ENCODE assay signal across 8 cellular contexts in genomic region chr1:234114648-234115307, GRCh38.
DNase-seq lines count a peak whose midpoint lies in the region; ATAC-seq lines count a peak whose summit lies in the region.

No MANE protein-coding gene starts in this region.

- peaks cover 29% of the 10 kb centered on the region for H3K27me3 Mint-ChIP-seq in activated T-helper 17 cell treated with anti-CD3 and anti-CD28 coated beads, Interleukin-2, amount 50 U/mL, for 72 hours

- no peaks in the 10 kb centered on the region for H3K9me3 Mint-ChIP-seq in activated T-helper 17 cell treated with anti-CD3 and anti-CD28 coated beads, Interleukin-2, amount 50 U/mL, for 72 hours

- H3K36me3 Mint-ChIP-seq in activated T-helper 17 cell treated with anti-CD3 and anti-CD28 coated beads, Interleukin-2, amount 50 U/mL, for 72 hours (ENCODE audit: low read depth): no peaks in the 10 kb centered on the region

- no peak overlapping the region for H3K27ac Mint-ChIP-seq in activated T-helper 17 cell treated with anti-CD3 and anti-CD28 coated beads, Interleukin-2, amount 50 U/mL, for 72 hours

- peak overlapping the region; percentile 43 for H3K4me3 Mint-ChIP-seq in activated T-helper 17 cell treated with anti-CD3 and anti-CD28 coated beads, Interleukin-2, amount 50 U/mL, for 72 hours

- peaks cover 7% of the 10 kb centered on the region for H3K4me1 Mint-ChIP-seq in activated T-helper 17 cell treated with anti-CD3 and anti-CD28 coated beads, Interleukin-2, amount 50 U/mL, for 72 hours

- ATAC-seq in HG02798 (IDR thresholded peaks at IDR 0.05; ENCODE audit: poor library complexity, unreplicated experiment) (peak; percentile 42), GM21528 (IDR thresholded peaks at IDR 0.05; ENCODE audit: low FRiP score, unreplicated experiment) (no peak), GM19035 (IDR thresholded peaks at IDR 0.05; ENCODE audit: unreplicated experiment) (no peak)
- no peak for ATAC-seq in activated T-helper 17 cell treated with anti-CD3 and anti-CD28 coated beads, Interleukin-2, amount 50 U/mL, for 72 hours (replicated peaks)

- DNase-seq in DMS79 (lab: John Stamatoyannopoulos, UW): peak; percentile 44
- DNase-seq in NCI-H524 treated with DMSO at 0.1 percent for 48 hours (lab: John Stamatoyannopoulos, UW): peak; percentile 26
- DNase-seq in germinal center (ENCODE audit: low spot score): peak; percentile 25
- DNase-seq in renal cortical epithelial cell (ENCODE audit: low read depth): peak; percentile 63
